ENCODE assay signal across 25 cellular contexts in genomic region chr1:154726903-154727302, GRCh38.
DNase-seq lines count a peak whose midpoint lies in the region; ATAC-seq and TF ChIP-seq lines count a peak whose summit lies in the region.
"Had no signal": no experiment of that assay in that cellular context is flagged by ENCODE, and none has a peak within 500 bp of the region (broad histone marks: within the 10 kb centered on the region; RNA-seq: fewer than 3 reads in every experiment).

No MANE protein-coding gene starts in this region.

- TF ChIP-seq CTCF in omental fat pad (IDR thresholded peaks at IDR 0.05) = no peak

- peaks cover 22% of the 10 kb centered on the region for H3K4me1 Mint-ChIP-seq in activated T-helper 17 cell treated with anti-CD3 and anti-CD28 coated beads, Interleukin-2, amount 50 U/mL, for 72 hours
- H3K4me1 Mint-ChIP-seq in T-helper 2 cell treated with Interferon-gamma antibody and Interleukin-4, amounts not matched to agents 5 μg/mL and 100 μg/mL, for 36 hours (ENCODE audit: low read depth) = peaks cover 34% of the 10 kb centered on the region

- H3K36me3 Mint-ChIP-seq in activated T-helper 17 cell treated with anti-CD3 and anti-CD28 coated beads, Interleukin-2, amount 50 U/mL, for 72 hours (ENCODE audit: low read depth) = no peaks in the 10 kb centered on the region
- no peaks in the 10 kb centered on the region for H3K36me3 Mint-ChIP-seq in T-helper 2 cell treated with Interferon-gamma antibody and Interleukin-4, amounts not matched to agents 5 μg/mL and 100 μg/mL, for 36 hours (ENCODE audit: low read depth)
- H3K36me3 Mint-ChIP-seq: activated naive CD4-positive, alpha-beta T cell treated with anti-CD3 and anti-CD28 coated beads, Interleukin-2, amount 10 ng/mL, durations not matched to agents 7 days and 5 days; CD4-positive, alpha-beta memory T cell had no signal

- no peak overlapping the region for H3K4me3 Mint-ChIP-seq in activated T-helper 17 cell treated with anti-CD3 and anti-CD28 coated beads, Interleukin-2, amount 50 U/mL, for 72 hours
- H3K4me3 Mint-ChIP-seq in T-helper 2 cell treated with Interferon-gamma antibody and Interleukin-4, amounts not matched to agents 5 μg/mL and 100 μg/mL, for 36 hours = no peak overlapping the region
- H3K4me3 Mint-ChIP-seq: activated naive CD4-positive, alpha-beta T cell treated with anti-CD3 and anti-CD28 coated beads, Interleukin-2, amount 10 ng/mL, durations not matched to agents 7 days and 5 days; CD4-positive, alpha-beta memory T cell had no signal

- H3K9me3 Mint-ChIP-seq in activated T-helper 17 cell treated with anti-CD3 and anti-CD28 coated beads, Interleukin-2, amount 50 U/mL, for 72 hours = no peaks in the 10 kb centered on the region
- H3K9me3 Mint-ChIP-seq in T-helper 2 cell treated with Interferon-gamma antibody and Interleukin-4, amounts not matched to agents 5 μg/mL and 100 μg/mL, for 36 hours = no peaks in the 10 kb centered on the region
- H3K9me3 Mint-ChIP-seq: activated naive CD4-positive, alpha-beta T cell treated with anti-CD3 and anti-CD28 coated beads, Interleukin-2, amount 10 ng/mL, durations not matched to agents 7 days and 5 days; CD4-positive, alpha-beta memory T cell had no signal

- peaks cover 17% of the 10 kb centered on the region for H3K27me3 Mint-ChIP-seq in activated T-helper 17 cell treated with anti-CD3 and anti-CD28 coated beads, Interleukin-2, amount 50 U/mL, for 72 hours
- H3K27me3 Mint-ChIP-seq in T-helper 2 cell treated with Interferon-gamma antibody and Interleukin-4, amounts not matched to agents 5 μg/mL and 100 μg/mL, for 36 hours (ENCODE audit: low read depth) = no peaks in the 10 kb centered on the region

- DNase-seq in Ammon's horn (ENCODE audit: low spot score) (peak; percentile 24), astrocyte of the hippocampus (ENCODE audit: low read depth, low spot score) (peak; percentile 42), iPS-NIHi7 (ENCODE audit: extremely low spot score) (peak; percentile 41), omental fat pad (ENCODE audit: low spot score) (no peak)
- DNase-seq in activated CD8-positive, alpha-beta memory T cell treated with anti-CD3 and anti-CD28 coated beads for 24 hours = no peak
- DNase-seq in T-helper 2 cell treated with Interferon-gamma antibody and Interleukin-4, amounts not matched to agents 5 μg/mL and 100 μg/mL, for 36 hours (ENCODE audit: low spot score) = no peak
- DNase-seq: 8988T; activated CD4-positive, alpha-beta T cell treated with anti-CD3 and anti-CD28 coated beads, Interleukin-2, amount 50 U/mL, for 4 hours; activated CD4-positive, CD25-positive, alpha-beta regulatory T cell; activated naive CD4-positive, alpha-beta T cell treated with anti-CD3 and anti-CD28 coated beads, Interleukin-2, amount 10 ng/mL, durations not matched to agents 7 days and 5 days; adrenal gland; CD4-positive, alpha-beta memory T cell; colonic mucosa; effector memory CD4-positive, alpha-beta T cell; glutamatergic neuron; left ventricle myocardium inferior; MM.1S; NCI-H1105 treated with DMSO at 0.1 percent for 48 hours; NCI-H2029 treated with DMSO at 0.1 percent for 48 hours; NCI-H524 treated with DMSO at 0.1 percent for 48 hours; occipital lobe; psoas muscle; stimulated activated naive CD4-positive, alpha-beta T cell had no signal

- no peak overlapping the region for H3K27ac Mint-ChIP-seq in activated T-helper 17 cell treated with anti-CD3 and anti-CD28 coated beads, Interleukin-2, amount 50 U/mL, for 72 hours
- H3K27ac Mint-ChIP-seq in T-helper 2 cell treated with Interferon-gamma antibody and Interleukin-4, amounts not matched to agents 5 μg/mL and 100 μg/mL, for 36 hours = no peak overlapping the region
- H3K27ac Mint-ChIP-seq: activated naive CD4-positive, alpha-beta T cell treated with anti-CD3 and anti-CD28 coated beads, Interleukin-2, amount 10 ng/mL, durations not matched to agents 7 days and 5 days had no signal

- ATAC-seq in omental fat pad (ENCODE audit: low FRiP score) = peak; percentile 27
- no peak for ATAC-seq in HG02973 (IDR thresholded peaks at IDR 0.05; ENCODE audit: unreplicated experiment)
- no peak for ATAC-seq in activated T-helper 17 cell treated with anti-CD3 and anti-CD28 coated beads, Interleukin-2, amount 50 U/mL, for 72 hours (replicated peaks)
- ATAC-seq: psoas muscle had no signal

Comparison
In these comparisons a context has a peak if more than half of its experiments do, and no peak if none do; other contexts are left out.
1. DNase-seq: peak in Ammon's horn (single experiment), astrocyte of the hippocampus (single experiment) and iPS-NIHi7 (single experiment); none in omental fat pad (single experiment), activated CD8-positive, alpha-beta memory T cell treated with anti-CD3 and anti-CD28 coated beads for 24 hours (single experiment) and T-helper 2 cell treated with Interferon-gamma antibody and Interleukin-4, amounts not matched to agents 5 μg/mL and 100 μg/mL, for 36 hours (single experiment).